ENCODE assay signal across 29 cellular contexts in genomic region chr17:46031920-46032319, GRCh38. TPM values are rescaled to one million over a fixed set of nuclear protein-coding genes. Genes with fewer than 3 reads are reported as not detected.
DNase-seq lines count a peak whose midpoint lies in the region; ATAC-seq, FAIRE-seq and TF ChIP-seq lines count a peak whose summit lies in the region.
"Had no signal": no experiment of that assay in that cellular context is flagged by ENCODE, and none has a peak within 500 bp of the region (broad histone marks: within the 10 kb centered on the region; RNA-seq: fewer than 3 reads in every experiment).

No MANE protein-coding gene starts in this region.

- no peaks in the 10 kb centered on the region for H3K9me3 Mint-ChIP-seq in stimulated activated naive CD8-positive, alpha-beta T cell treated with anti-CD3 and anti-CD28 coated beads, Interleukin-15, Interleukin-2, amounts not matched to agents 100 ng/mL and 50 ng/mL, for 24 hours
- no peaks in the 10 kb centered on the region for H3K9me3 Mint-ChIP-seq in progenitor cell of endocrine pancreas (ENCODE audit: low read depth)
- H3K9me3 Mint-ChIP-seq: HFFc6 had no signal

- TF ChIP-seq POLR2A in HepG2 (IDR thresholded peaks at IDR 0.05; ENCODE audit: insufficient read depth in 1 of 2, low read depth in 2 of 2, low read length in 2 of 2): no peak

- no peak overlapping the region for H3K4me3 Mint-ChIP-seq in stimulated activated naive CD8-positive, alpha-beta T cell treated with anti-CD3 and anti-CD28 coated beads, Interleukin-15, Interleukin-2, amounts not matched to agents 100 ng/mL and 50 ng/mL, for 24 hours
- H3K4me3 Mint-ChIP-seq in progenitor cell of endocrine pancreas (ENCODE audit: low read depth): no peak overlapping the region
- H3K4me3 Mint-ChIP-seq: CD4-positive, alpha-beta memory T cell; HFFc6 had no signal

- no peaks in the 10 kb centered on the region for H3K27me3 Mint-ChIP-seq in stimulated activated naive CD8-positive, alpha-beta T cell treated with anti-CD3 and anti-CD28 coated beads, Interleukin-15, Interleukin-2, amounts not matched to agents 100 ng/mL and 50 ng/mL, for 24 hours
- no peaks in the 10 kb centered on the region for H3K27me3 Mint-ChIP-seq in progenitor cell of endocrine pancreas
- H3K27me3 Mint-ChIP-seq: CD4-positive, alpha-beta memory T cell had no signal

- H3K4me1 ChIP-seq in HepG2 (ENCODE audit: insufficient read depth, low read length): no peaks in the 10 kb centered on the region
- H3K4me1 ChIP-seq: HAP-1 had no signal

- H4K20me1 ChIP-seq in HepG2 (ENCODE audit: insufficient read depth, low read length): no peaks in the 10 kb centered on the region

- no peak overlapping the region for H2AFZ ChIP-seq in HepG2 (ENCODE audit: low read length)

- H3K4me1 Mint-ChIP-seq in stimulated activated naive CD8-positive, alpha-beta T cell treated with anti-CD3 and anti-CD28 coated beads, Interleukin-15, Interleukin-2, amounts not matched to agents 100 ng/mL and 50 ng/mL, for 24 hours (ENCODE audit: low read depth): peaks cover 34% of the 10 kb centered on the region
- H3K4me1 Mint-ChIP-seq in progenitor cell of endocrine pancreas (ENCODE audit: low read depth): peaks cover 3% of the 10 kb centered on the region

- peak overlapping the region; percentile 8 for H3K27ac Mint-ChIP-seq in stimulated activated naive CD8-positive, alpha-beta T cell treated with anti-CD3 and anti-CD28 coated beads, Interleukin-15, Interleukin-2, amounts not matched to agents 100 ng/mL and 50 ng/mL, for 24 hours
- H3K27ac Mint-ChIP-seq in progenitor cell of endocrine pancreas: peak overlapping the region; percentile 50
- H3K27ac Mint-ChIP-seq: HFFc6 had no signal

- no peak for FAIRE-seq in HepG2 (lab: Jason Lieb, UNC)

- H3K27me3 ChIP-seq in HepG2 (ENCODE audit: control insufficient read depth in 1 of 2, insufficient read depth in 2 of 2, low read length in 2 of 2): no peaks in the 10 kb centered on the region

- WGBS in HepG2 (ENCODE audit: low lambda C conversion rate): 93% methylated on average over 8 of the region's 8 CpGs

- POLR2A ChIA-PET in HepG2 (lab: Yijun Ruan, JAX): no interaction called here

- CTCF ChIA-PET in HepG2 (lab: Yijun Ruan, JAX; ENCODE audit: low intra/inter-chr PET ratio, low total read pairs): no interaction called here

- H3K79me2 ChIP-seq in HepG2 (ENCODE audit: insufficient read depth, low read length): no peaks in the 10 kb centered on the region

- no peak for TF ChIP-seq EP300 in HepG2 (IDR thresholded peaks at IDR 0.05; ENCODE audit: low read depth in 2 of 2, low read length in 2 of 2)
- TF ChIP-seq EP300 in HepG2 (CRISPR knock-in tag; IDR thresholded peaks at IDR 0.05; ENCODE audit: borderline replicate concordance): no peak

- no peak for TF ChIP-seq RAD21 in HepG2 (CRISPR knock-in tag; IDR thresholded peaks at IDR 0.05)

- no TSS peak for BruUV-seq in HepG2 (replicated peaks; lab: Mats Ljungman, UMichigan)

- H3K9me3 ChIP-seq in HepG2 (ENCODE audit: low read length): no peaks in the 10 kb centered on the region
- H3K9me3 ChIP-seq: HAP-1 had no signal

- H3K27ac ChIP-seq in HepG2 (ENCODE audit: extremely low read length, insufficient read depth, low read length): no peak overlapping the region
- H3K27ac ChIP-seq: HL-60 had no signal

- no peak for DNase-seq in stimulated activated naive CD8-positive, alpha-beta T cell treated with anti-CD3 and anti-CD28 coated beads, Interleukin-15, Interleukin-2, amounts not matched to agents 100 U/mL and 50 U/mL, for 24 hours
- DNase-seq in HepG2 (ENCODE audit: low spot score): no peak
- DNase-seq in progenitor cell of endocrine pancreas (ENCODE audit: low spot score, unreplicated experiment): no peak
- no peak for DNase-seq in left lobe of liver (ENCODE audit: low spot score)
- DNase-seq: C1 segment of cervical spinal cord; CD4-positive, alpha-beta memory T cell; COR-L47; DMS53; GOT3; HFFc6; NCI-H1092 treated with DMSO at 0.1 percent for 48 hours; NCI-H1436; NCI-H187; NCI-H2081 treated with DMSO at 0.1 percent for 48 hours; NCI-H2171; NCI-H226; NCI-H510A; NCI-H69; Right ventricle myocardium superior; RPMI8226 had no signal

- H3K9ac ChIP-seq in HepG2 (ENCODE audit: insufficient read depth, low read depth, low read length): no peak overlapping the region

- TF ChIP-seq CTCF in HepG2 (CRISPR knock-in tag; IDR thresholded peaks at IDR 0.05) (no peak), progenitor cell of endocrine pancreas (IDR thresholded peaks at IDR 0.05; ENCODE audit: unreplicated experiment) (no peak)

- peaks cover 61% of the 10 kb centered on the region for H3K36me3 Mint-ChIP-seq in stimulated activated naive CD8-positive, alpha-beta T cell treated with anti-CD3 and anti-CD28 coated beads, Interleukin-15, Interleukin-2, amounts not matched to agents 100 ng/mL and 50 ng/mL, for 24 hours (ENCODE audit: low read depth)
- H3K36me3 Mint-ChIP-seq in progenitor cell of endocrine pancreas (ENCODE audit: insufficient read depth): peaks cover 39% of the 10 kb centered on the region

- intact Hi-C loops in HepG2 (cut with micrococcal nuclease; ENCODE audit: unreplicated experiment): no loop called here

- no peak overlapping the region for H3K4me2 ChIP-seq in HepG2 (ENCODE audit: low read depth, low read length)

- in situ Hi-C loops in HepG2 (cut with HindIII; ENCODE audit: extremely low pct_ligation_motif_present, low pct_unique_long_range_greater_than_20kb): no loop called here

- peaks cover 52 to 91% of the 10 kb centered on the region in 2 experiments for H3K36me3 ChIP-seq in HepG2 (replicated peaks in 1 of 2; ENCODE audit: control insufficient read depth in 1 of 2, insufficient read depth in 2 of 2, low read length in 2 of 2)

- no peak for ATAC-seq in stimulated activated naive CD8-positive, alpha-beta T cell treated with anti-CD3 and anti-CD28 coated beads, Interleukin-15, Interleukin-2, amounts not matched to agents 100 U/mL and 50 U/mL, for 24 hours
- peak; percentile 10; the same call in 1 of the 3 replicates for ATAC-seq in HepG2
- ATAC-seq in left lobe of liver: no peak
- ATAC-seq in HG02884 (IDR thresholded peaks at IDR 0.05; ENCODE audit: unreplicated experiment): no peak
- ATAC-seq in GM18861 (IDR thresholded peaks at IDR 0.05; ENCODE audit: unreplicated experiment): no peak

- no peak overlapping the region for H3K4me3 ChIP-seq in HepG2 (replicated peaks in 1 of 3; ENCODE audit: insufficient read depth in 1 of 3, low read depth in 2 of 3, low read length in 3 of 3)
- H3K4me3 ChIP-seq: HAP-1 had no signal

TF ChIP-seq in HepG2, 621 proteins besides CTCF, POLR2A, EP300 and RAD21:
- TF ChIP-seq NFE2L2 (IDR thresholded peaks at IDR 0.05; ENCODE audit: low read length) (no peak), RBM22 (optimal IDR thresholded peaks at IDR 0.05; ENCODE audit: low read length) (peak; percentile 10), ZNF776 (CRISPR knock-in tag; IDR thresholded peaks at IDR 0.05) (no peak), SMARCE1 (IDR thresholded peaks at IDR 0.05; ENCODE audit: borderline replicate concordance) (no peak), AGO2 (optimal IDR thresholded peaks at IDR 0.05; ENCODE audit: low read depth, low read length) (peak; percentile 9)
TF ChIP-seq in HepG2: peak in this region for 2.

RNA-seq across cellular contexts. Expression of gene STH, which starts 32.9 kb away (rescaled TPM):
- total RNA-seq in HepG2 (2016; rRNA removed; fragmentation: Illumina TruSeq; extraction: Trizol) (not detected in 2 replicates), progenitor cell of endocrine pancreas (not detected in 2 replicates), left lobe of liver (not detected)
- total RNA-seq in HepG2 (2016; cell fraction: cytosol; rRNA removed; fragmentation: Illumina TruSeq; extraction: Trizol; ENCODE audit: low read depth): not detected in 2 replicates
- not detected in 2 replicates for total RNA-seq in HepG2 (2016; cell fraction: insoluble cytoplasmic fraction; rRNA removed; fragmentation: Illumina TruSeq; extraction: Trizol)
- total RNA-seq in HepG2 (2016; cell fraction: membrane; rRNA removed; fragmentation: Illumina TruSeq; extraction: Trizol): not detected in 2 replicates
- not detected in 2 replicates for total RNA-seq in HepG2 (2016; cell fraction: nucleus; rRNA removed; fragmentation: Illumina TruSeq; extraction: Trizol)
- polyA plus RNA-seq in HepG2 (2011; rRNA removed): 0.37 TPM in 1 of 2 replicates, not detected in the other
- polyA plus RNA-seq in HepG2 (2011; cell fraction: cytosol; rRNA removed): not detected in 2 replicates
- polyA plus RNA-seq in HepG2 (2011; cell fraction: nucleus; rRNA removed): not detected in 2 replicates
- not detected in 2 replicates for polyA plus RNA-seq in HepG2 (2012)
- polyA plus RNA-seq in HepG2 (2016; cell fraction: cytosol; fragmentation: Illumina TruSeq; extraction: Trizol; ENCODE audit: low read depth): not detected in 2 replicates
- polyA plus RNA-seq in HepG2 (2016; cell fraction: insoluble cytoplasmic fraction; fragmentation: Illumina TruSeq; extraction: Trizol; ENCODE audit: low read depth): not detected in 2 replicates
- not detected in 2 replicates for polyA plus RNA-seq in HepG2 (2016; cell fraction: membrane; fragmentation: Illumina TruSeq; extraction: Trizol; ENCODE audit: low read depth)
- polyA plus RNA-seq in HepG2 (2016; cell fraction: nucleus; fragmentation: Illumina TruSeq; extraction: Trizol; ENCODE audit: insufficient read depth, low read depth): not detected in 2 replicates
- 0.78 TPM in 1 of 2 replicates, not detected in the other for polyA minus RNA-seq in HepG2 (2011; rRNA and poly(A)+ RNA removed; ENCODE audit: low replicate concordance)
- not detected in 2 replicates for polyA minus RNA-seq in HepG2 (2011; cell fraction: cytosol; rRNA and poly(A)+ RNA removed)
- not detected in 2 replicates for polyA minus RNA-seq in HepG2 (2011; cell fraction: nucleus; rRNA and poly(A)+ RNA removed)
- total RNA-seq: A673; CD4-positive, alpha-beta memory T cell; Daoy; G401; HFFc6; Right ventricle myocardium superior; SK-MEL-5 had no signal
- polyA plus RNA-seq: CD4-positive, alpha-beta memory T cell had no signal
